16 cellular contexts compared by ENCODE assay signal in genomic region chr2:20217041-20217970, GRCh38. TPM values are rescaled to one million over a fixed set of nuclear protein-coding genes. Genes with fewer than 3 reads are reported as not detected.
DNase-seq lines count a peak whose midpoint lies in the region; ATAC-seq and TF ChIP-seq lines count a peak whose summit lies in the region.
"Had no signal": no experiment of that assay in that cellular context is flagged by ENCODE, and none has a peak within 500 bp of the region (broad histone marks: within the 10 kb centered on the region; RNA-seq: fewer than 3 reads in every experiment).

No MANE protein-coding gene starts in this region.

- no peak for DNase-seq in Karpas-422
- DNase-seq in astrocyte of the spinal cord (ENCODE audit: low read depth, low spot score) = peak; percentile 17
- peak in 1 of 2 donors; percentile 91 for DNase-seq in upper lobe of left lung
- DNase-seq in right atrium auricular region (ENCODE audit: low spot score) = no peak
- no peak for DNase-seq in pons (ENCODE audit: low spot score)
- DNase-seq in naive thymus-derived CD4-positive, alpha-beta T cell = no peak
- no peak for DNase-seq in dermis blood vessel endothelial cell
- DNase-seq: activated CD4-positive, alpha-beta T cell treated with anti-CD3 and anti-CD28 coated beads, Interleukin-2, amount 50 U/mL, for 1 hour; amygdala; CD4-positive, alpha-beta T cell; foreskin fibroblast; NCI-H187 treated with DMSO at 0.1 percent for 48 hours; stimulated activated CD4-positive, alpha-beta T cell treated with anti-CD3 and anti-CD28 coated beads, Interleukin-4, amount 100 ng/mL, for 1 hour had no signal

- 0 out of 2 replicates have a peak overlapping the region, but pooled peaks have one; percentile 18 for H3K27ac ChIP-seq in Karpas-422 (ENCODE audit: low read length)
- H3K27ac ChIP-seq in liver (ENCODE audit: low read depth in 1 of 2, low read length in 2 of 2) = peak overlapping the region; percentile 94 to 98
- peak overlapping the region; percentile 63 to 82 (median 74) for H3K27ac ChIP-seq in upper lobe of left lung
- no peak overlapping the region for H3K27ac ChIP-seq in right atrium auricular region
- H3K27ac ChIP-seq in naive thymus-derived CD4-positive, alpha-beta T cell (ENCODE audit: low read depth, low read length) = no peak overlapping the region
- H3K27ac ChIP-seq: KMS-11 had no signal

- TF ChIP-seq CTCF in astrocyte of the spinal cord (IDR thresholded peaks at IDR 0.05; ENCODE audit: low read depth, low read length) = no peak
- TF ChIP-seq CTCF in liver (IDR thresholded peaks at IDR 0.05; ENCODE audit: low read depth, low read length, missing input control) = no peak
- no peak for TF ChIP-seq CTCF in upper lobe of left lung (IDR thresholded peaks at IDR 0.05)
- no peak for TF ChIP-seq CTCF in right atrium auricular region (IDR thresholded peaks at IDR 0.05)

- no peaks in the 10 kb centered on the region for H3K36me3 Mint-ChIP-seq in naive thymus-derived CD4-positive, alpha-beta T cell

- TF ChIP-seq RAD21 in liver (IDR thresholded peaks at IDR 0.05) = no peak

- H3K9ac ChIP-seq in Karpas-422 (ENCODE audit: low read length) (0 out of 2 replicates have a peak overlapping the region, but pooled peaks have one; percentile 15), liver (ENCODE audit: low read depth in 1 of 2, low read length in 2 of 2) (peak overlapping the region; percentile 5 to 57)
- H3K9ac ChIP-seq: KMS-11 had no signal

- H3K4me3 ChIP-seq in Karpas-422 (ENCODE audit: low read length) (no peak overlapping the region), astrocyte of the spinal cord (ENCODE audit: low read depth, low read length) (no peak overlapping the region), liver (ENCODE audit: low read depth in 1 of 3, low read length in 3 of 3) (no peak overlapping the region), upper lobe of left lung (no peak overlapping the region), right atrium auricular region (no peak overlapping the region)
- H3K4me3 ChIP-seq in naive thymus-derived CD4-positive, alpha-beta T cell (ENCODE audit: low read length) = no peak overlapping the region

- H3K4me1 ChIP-seq in Karpas-422 (ENCODE audit: low read length) (peaks cover 92% of the 10 kb centered on the region), liver (ENCODE audit: control insufficient read depth in 4 of 4, insufficient read depth in 4 of 4, low read length in 3 of 4) (peaks cover 7 to 97% (median 74%) of the 10 kb centered on the region in 4 donors), upper lobe of left lung (peaks cover 8 to 49% (median 30%) of the 10 kb centered on the region in 4 donors), right atrium auricular region (no peaks in the 10 kb centered on the region)
- H3K4me1 ChIP-seq in naive thymus-derived CD4-positive, alpha-beta T cell (ENCODE audit: control insufficient read depth in 2 of 2, insufficient read depth in 2 of 2, low read length in 2 of 2) = no peaks in the 10 kb centered on the region

- 56% methylated on average over 21 of the region's 21 CpGs for WGBS in liver
- 73 to 78% methylated on average over 12 to 21 of the region's 21 CpGs for WGBS in upper lobe of left lung, 2 donors

- peak in 1 of 4 donors; percentile 22 for TF ChIP-seq POLR2A in upper lobe of left lung (IDR thresholded peaks at IDR 0.05)

- H3K4me3 Mint-ChIP-seq in naive thymus-derived CD4-positive, alpha-beta T cell = no peak overlapping the region
- H3K4me3 Mint-ChIP-seq: CD4-positive, alpha-beta T cell; dendritic cell treated with granulocyte-macrophage colony-stimulating factor and Interleukin-4, amounts not matched to agents 40 ng/mL and 50 ng/mL, for 4 days had no signal

- in situ Hi-C loops in astrocyte of the spinal cord (cut with HindIII; ENCODE audit: low sequenced_read_pairs) = no loop called here

- no peaks in the 10 kb centered on the region for H3K9me3 Mint-ChIP-seq in naive thymus-derived CD4-positive, alpha-beta T cell
- H3K9me3 Mint-ChIP-seq: CD4-positive, alpha-beta T cell; dendritic cell treated with granulocyte-macrophage colony-stimulating factor and Interleukin-4, amounts not matched to agents 40 ng/mL and 50 ng/mL, for 4 days had no signal

- intact Hi-C loops in naive thymus-derived CD4-positive, alpha-beta T cell (cut with micrococcal nuclease) = no loop called here

- H3K36me3 ChIP-seq in Karpas-422 (ENCODE audit: insufficient read depth, low read length) = no peaks in the 10 kb centered on the region
- no peaks in the 10 kb centered on the region for H3K36me3 ChIP-seq in liver (ENCODE audit: control insufficient read depth in 4 of 4, insufficient read depth in 3 of 4, low read depth in 1 of 4, low read length in 3 of 4)
- H3K36me3 ChIP-seq in upper lobe of left lung = no peaks in the 10 kb centered on the region
- no peaks in the 10 kb centered on the region for H3K36me3 ChIP-seq in right atrium auricular region
- H3K36me3 ChIP-seq in naive thymus-derived CD4-positive, alpha-beta T cell (ENCODE audit: control insufficient read depth in 2 of 3, insufficient read depth in 3 of 3, low read length in 3 of 3) = no peaks in the 10 kb centered on the region

- H3K4me2 ChIP-seq in Karpas-422 (ENCODE audit: low read depth, low read length, poor library complexity, severe bottlenecking) = no peak overlapping the region
- H3K4me2 ChIP-seq: KMS-11 had no signal

- H3K4me1 Mint-ChIP-seq in naive thymus-derived CD4-positive, alpha-beta T cell = peaks cover 0 to 5% (median 0%) of the 10 kb centered on the region in 7 donors

- H3K27ac Mint-ChIP-seq in naive thymus-derived CD4-positive, alpha-beta T cell = peak overlapping the region in 1 of 9 donors; percentile 46
- H3K27ac Mint-ChIP-seq: CD4-positive, alpha-beta T cell; dendritic cell treated with granulocyte-macrophage colony-stimulating factor and Interleukin-4, amounts not matched to agents 40 ng/mL and 50 ng/mL, for 4 days had no signal

- no peak for TF ChIP-seq EP300 in upper lobe of left lung (IDR thresholded peaks at IDR 0.05)

- H3K79me2 ChIP-seq in Karpas-422 (ENCODE audit: low read length) = peaks cover 66% of the 10 kb centered on the region

- H4K20me1 ChIP-seq in Karpas-422 (ENCODE audit: insufficient read depth, low read depth, low read length) = no peaks in the 10 kb centered on the region; the same call in none of the 2 replicates

- H3K9me2 ChIP-seq in Karpas-422 (replicated peaks; ENCODE audit: insufficient read depth, low read length) = no peaks in the 10 kb centered on the region

- H3K9me3 ChIP-seq in Karpas-422 (ENCODE audit: low read length) (no peaks in the 10 kb centered on the region), liver (ENCODE audit: control insufficient read depth in 4 of 4, low read length in 3 of 4) (no peaks in the 10 kb centered on the region), upper lobe of left lung (no peaks in the 10 kb centered on the region), right atrium auricular region (no peaks in the 10 kb centered on the region)
- H3K9me3 ChIP-seq in naive thymus-derived CD4-positive, alpha-beta T cell (ENCODE audit: control insufficient read depth in 2 of 3, low read length in 3 of 3) = no peaks in the 10 kb centered on the region

- POLR2A ChIA-PET in naive thymus-derived CD4-positive, alpha-beta T cell (lab: Charles Lee) = no interaction called here

- no peaks in the 10 kb centered on the region for H3K27me3 ChIP-seq in Karpas-422 (ENCODE audit: low read length)
- H3K27me3 ChIP-seq in liver (ENCODE audit: control insufficient read depth in 4 of 4, insufficient read depth in 4 of 4, low read length in 3 of 4) = no peaks in the 10 kb centered on the region
- no peaks in the 10 kb centered on the region for H3K27me3 ChIP-seq in upper lobe of left lung
- no peaks in the 10 kb centered on the region for H3K27me3 ChIP-seq in right atrium auricular region
- H3K27me3 ChIP-seq in naive thymus-derived CD4-positive, alpha-beta T cell (ENCODE audit: control insufficient read depth in 2 of 2, insufficient read depth in 2 of 2, low read length in 2 of 2) = no peaks in the 10 kb centered on the region

- H3K27me3 Mint-ChIP-seq in naive thymus-derived CD4-positive, alpha-beta T cell = peaks cover 22 to 30% (median 28%) of the 10 kb centered on the region in 5 donors

- H2AFZ ChIP-seq in Karpas-422 (ENCODE audit: low read length) = no peak overlapping the region

- CTCF ChIA-PET in naive thymus-derived CD4-positive, alpha-beta T cell (lab: Charles Lee) = no interaction called here

- peak; percentile 7 to 82 for ATAC-seq in upper lobe of left lung (ENCODE audit: low FRiP score in 2 of 2)
- ATAC-seq in naive thymus-derived CD4-positive, alpha-beta T cell = no peak

TF ChIP-seq in liver, 16 proteins besides CTCF, POLR2A, EP300 and RAD21 (continues in another document):
- TF ChIP-seq HNF4A (conservative IDR thresholded peaks at IDR 0.05) = peak in 1 of 2 donors; percentile 57
- TF ChIP-seq MAX (IDR thresholded peaks at IDR 0.05) = peak; percentile 73
- TF ChIP-seq EGR1 (IDR thresholded peaks at IDR 0.05; ENCODE audit: low read depth in 2 of 2) = no peak

RNA-seq across cellular contexts. Expression of gene SDC1, which starts 7.6 kb away (rescaled TPM):
- total RNA-seq in Karpas-422 (2014; rRNA removed; shearing (Covaris generic); ENCODE audit: low replicate concordance) = 11.5 and 25.1 TPM in 2 replicates
- total RNA-seq in liver = 100 to 1,000 TPM in 1 of 2 donors, 10 to 100 TPM in 1; 99.6 to 269 TPM
- 100 to 1,000 TPM; 124 to 363 TPM for polyA plus RNA-seq in liver
- total RNA-seq in upper lobe of left lung = 100 to 1,000 TPM in 5 of 6 donors, 10 to 100 TPM in 1; 74.4 to 213 (median 154) TPM
- total RNA-seq in right atrium auricular region = under 1 TPM in 1 of 2 donors, not detected in 1; 0.24 TPM
- total RNA-seq in naive thymus-derived CD4-positive, alpha-beta T cell = under 1 TPM in 3 of 5 experiments, not detected in 2; 0.12 to 0.37 (median 0.22) TPM
- not detected for polyA plus RNA-seq in naive thymus-derived CD4-positive, alpha-beta T cell
- total RNA-seq in dermis blood vessel endothelial cell = 1.4 and 1.7 TPM in 2 replicates
- total RNA-seq: CD4-positive, alpha-beta T cell had no signal

Comparison
In these comparisons a context has a peak if more than half of its experiments do, and no peak if none do; other contexts are left out.
1. H3K27ac ChIP-seq: peak in Karpas-422 (single experiment), liver (2 of 2) and upper lobe of left lung (4 of 4); none in right atrium auricular region (0 of 2) and naive thymus-derived CD4-positive, alpha-beta T cell (single experiment).